ENCODE assay signal across 1 cellular context in the genomic region with DNA sequence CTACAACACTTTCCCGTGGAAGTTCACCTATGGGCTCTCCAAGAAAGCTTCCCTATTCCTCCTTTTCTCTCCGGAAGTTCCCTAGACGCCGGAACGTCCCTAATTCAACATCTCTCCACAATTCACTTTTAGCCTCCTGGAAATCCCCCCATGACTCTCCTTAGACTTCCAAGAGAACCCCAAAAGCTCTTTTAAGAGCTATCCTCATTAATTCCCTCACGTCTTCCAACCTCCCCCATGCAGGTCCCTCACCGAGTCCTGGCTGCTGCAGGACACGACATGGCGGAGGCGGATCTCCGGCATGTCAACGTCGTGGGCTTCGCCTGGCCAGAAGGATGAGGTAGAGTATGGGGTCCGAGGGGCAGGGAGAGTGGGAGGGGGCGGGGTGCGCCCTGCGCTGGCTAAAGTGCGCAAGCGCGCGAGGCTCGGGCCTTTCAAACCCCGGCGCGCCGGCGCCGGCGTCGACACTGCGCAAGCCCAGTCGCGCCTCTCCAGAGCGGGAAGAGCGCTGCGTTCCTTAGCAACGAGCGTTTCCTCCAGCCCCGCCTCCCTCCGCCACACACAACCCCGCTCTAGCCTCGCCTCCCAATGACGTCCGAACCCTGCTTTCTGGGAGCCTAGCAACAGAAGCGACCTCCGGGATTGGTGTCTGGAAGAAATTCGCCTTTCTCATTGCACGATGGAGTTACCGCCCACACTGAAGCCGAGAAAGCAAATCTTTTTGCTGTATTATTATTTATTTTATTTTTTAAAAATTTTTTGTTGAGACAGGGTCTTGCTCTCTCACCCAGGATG.
TF ChIP-seq lines count a peak whose summit lies in the region.

A gene (plus strand): TSS at position 646 of the 795 bp plus-strand sequence. CDS start 1,391 bp downstream, outside the sequence.
A gene with protein sequence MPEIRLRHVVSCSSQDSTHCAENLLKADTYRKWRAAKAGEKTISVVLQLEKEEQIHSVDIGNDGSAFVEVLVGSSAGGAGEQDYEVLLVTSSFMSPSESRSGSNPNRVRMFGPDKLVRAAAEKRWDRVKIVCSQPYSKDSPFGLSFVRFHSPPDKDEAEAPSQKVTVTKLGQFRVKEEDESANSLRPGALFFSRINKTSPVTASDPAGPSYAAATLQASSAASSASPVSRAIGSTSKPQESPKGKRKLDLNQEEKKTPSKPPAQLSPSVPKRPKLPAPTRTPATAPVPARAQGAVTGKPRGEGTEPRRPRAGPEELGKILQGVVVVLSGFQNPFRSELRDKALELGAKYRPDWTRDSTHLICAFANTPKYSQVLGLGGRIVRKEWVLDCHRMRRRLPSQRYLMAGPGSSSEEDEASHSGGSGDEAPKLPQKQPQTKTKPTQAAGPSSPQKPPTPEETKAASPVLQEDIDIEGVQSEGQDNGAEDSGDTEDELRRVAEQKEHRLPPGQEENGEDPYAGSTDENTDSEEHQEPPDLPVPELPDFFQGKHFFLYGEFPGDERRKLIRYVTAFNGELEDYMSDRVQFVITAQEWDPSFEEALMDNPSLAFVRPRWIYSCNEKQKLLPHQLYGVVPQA (minus strand): TSS at position 372 of the 795 bp plus-strand sequence. CDS start 69 bp downstream, at position 303.

TF ChIP-seq in GM12878, 131 proteins besides CTCF, POLR2A, EP300 and RAD21 (continued from another document and continues in another):
- TF ChIP-seq, protein P1, sequence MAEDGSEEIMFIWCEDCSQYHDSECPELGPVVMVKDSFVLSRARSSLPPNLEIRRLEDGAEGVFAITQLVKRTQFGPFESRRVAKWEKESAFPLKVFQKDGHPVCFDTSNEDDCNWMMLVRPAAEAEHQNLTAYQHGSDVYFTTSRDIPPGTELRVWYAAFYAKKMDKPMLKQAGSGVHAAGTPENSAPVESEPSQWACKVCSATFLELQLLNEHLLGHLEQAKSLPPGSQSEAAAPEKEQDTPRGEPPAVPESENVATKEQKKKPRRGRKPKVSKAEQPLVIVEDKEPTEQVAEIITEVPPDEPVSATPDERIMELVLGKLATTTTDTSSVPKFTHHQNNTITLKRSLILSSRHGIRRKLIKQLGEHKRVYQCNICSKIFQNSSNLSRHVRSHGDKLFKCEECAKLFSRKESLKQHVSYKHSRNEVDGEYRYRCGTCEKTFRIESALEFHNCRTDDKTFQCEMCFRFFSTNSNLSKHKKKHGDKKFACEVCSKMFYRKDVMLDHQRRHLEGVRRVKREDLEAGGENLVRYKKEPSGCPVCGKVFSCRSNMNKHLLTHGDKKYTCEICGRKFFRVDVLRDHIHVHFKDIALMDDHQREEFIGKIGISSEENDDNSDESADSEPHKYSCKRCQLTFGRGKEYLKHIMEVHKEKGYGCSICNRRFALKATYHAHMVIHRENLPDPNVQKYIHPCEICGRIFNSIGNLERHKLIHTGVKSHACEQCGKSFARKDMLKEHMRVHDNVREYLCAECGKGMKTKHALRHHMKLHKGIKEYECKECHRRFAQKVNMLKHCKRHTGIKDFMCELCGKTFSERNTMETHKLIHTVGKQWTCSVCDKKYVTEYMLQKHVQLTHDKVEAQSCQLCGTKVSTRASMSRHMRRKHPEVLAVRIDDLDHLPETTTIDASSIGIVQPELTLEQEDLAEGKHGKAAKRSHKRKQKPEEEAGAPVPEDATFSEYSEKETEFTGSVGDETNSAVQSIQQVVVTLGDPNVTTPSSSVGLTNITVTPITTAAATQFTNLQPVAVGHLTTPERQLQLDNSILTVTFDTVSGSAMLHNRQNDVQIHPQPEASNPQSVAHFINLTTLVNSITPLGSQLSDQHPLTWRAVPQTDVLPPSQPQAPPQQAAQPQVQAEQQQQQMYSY (CRISPR knock-in tag; IDR thresholded peaks at IDR 0.05) = no peak
- TF ChIP-seq ZNF274 (IDR thresholded peaks at IDR 0.05; ENCODE audit: insufficient read depth, insufficient read length) (no peak), CHD1 (IDR thresholded peaks at IDR 0.05; ENCODE audit: low read depth, low read length) (no peak), TCF3 (IDR thresholded peaks at IDR 0.05; ENCODE audit: borderline replicate concordance, insufficient read depth, low read depth, low read length) (no peak), HCFC1 (IDR thresholded peaks at IDR 0.05; ENCODE audit: low read length) (peak; percentile 68), NRF1 (conservative IDR thresholded peaks at IDR 0.05; ENCODE audit: low read depth, low read length) (peak; percentile 91), SMAD1 (IDR thresholded peaks at IDR 0.05; ENCODE audit: low read depth, partially characterized antibody) (no peak), LARP7 (IDR thresholded peaks at IDR 0.05) (0 out of 2 replicates have a peak, but pooled peaks have one; percentile 16), HDAC6 (IDR thresholded peaks at IDR 0.05; ENCODE audit: unreplicated experiment) (no peak), YY1 (IDR thresholded peaks at IDR 0.05; ENCODE audit: low read depth, low read length) (peak; percentile 49; the same call in 1 of the 2 replicates), NFXL1 (IDR thresholded peaks at IDR 0.05; ENCODE audit: borderline replicate concordance) (no peak), ZZZ3 (IDR thresholded peaks at IDR 0.05; ENCODE audit: control insufficient read depth, insufficient read length, low read depth) (no peak), MYB (IDR thresholded peaks at IDR 0.05; ENCODE audit: borderline replicate concordance, low read depth, low read length) (no peak), CREB1 (IDR thresholded peaks at IDR 0.05; ENCODE audit: low read depth) (peak; percentile 96), TCF7 (IDR thresholded peaks at IDR 0.05; ENCODE audit: borderline replicate concordance) (no peak), ATF7 (IDR thresholded peaks at IDR 0.05; ENCODE audit: low read depth) (peak; percentile 56; the same call in 1 of the 2 replicates), SIN3A (IDR thresholded peaks at IDR 0.05; ENCODE audit: low read depth, low read length) (peak; percentile 67; the same call in 1 of the 2 replicates), CREM (IDR thresholded peaks at IDR 0.05; ENCODE audit: low read depth) (peak; percentile 94), FOXK2 (IDR thresholded peaks at IDR 0.05) (no peak), IKZF2 (IDR thresholded peaks at IDR 0.05) (peak in 1 of 2 experiments; percentile 41; a peak in 1 of 4 replicates), HDGF (IDR thresholded peaks at IDR 0.05) (no peak), EGR1 (IDR thresholded peaks at IDR 0.05; ENCODE audit: borderline replicate concordance in 1 of 2, low read depth in 2 of 2, low read length in 2 of 2) (0 out of 3 replicates have a peak, but pooled peaks of 1 of the 2 experiments have one; percentile 8), RELA (IDR thresholded peaks at IDR 0.05; ENCODE audit: borderline replicate concordance, partially characterized antibody) (peak; percentile 75), MXI1 (IDR thresholded peaks at IDR 0.05; ENCODE audit: low read depth, low read length) (peak; percentile 90), ESRRA (IDR thresholded peaks at IDR 0.05; ENCODE audit: low read length) (no peak), CHD2 (IDR thresholded peaks at IDR 0.05; ENCODE audit: borderline replicate concordance, low read depth, low read length) (peak; percentile 52; the same call in 1 of the 2 replicates), RB1 (IDR thresholded peaks at IDR 0.05; ENCODE audit: borderline replicate concordance) (peak; percentile 82; the same call in 1 of the 2 replicates), TAF1 (IDR thresholded peaks at IDR 0.05; ENCODE audit: borderline replicate concordance, low read depth, low read length) (0 out of 2 replicates have a peak, but pooled peaks have one; percentile 31), SMARCA5 (IDR thresholded peaks at IDR 0.05) (no peak), NFYA (IDR thresholded peaks at IDR 0.05; ENCODE audit: borderline replicate concordance, low read depth, low read length) (no peak), KDM1A (IDR thresholded peaks at IDR 0.05; ENCODE audit: borderline replicate concordance) (no peak), NFIC (IDR thresholded peaks at IDR 0.05; ENCODE audit: low read depth, low read length) (no peak), EED (IDR thresholded peaks at IDR 0.05; ENCODE audit: low read depth) (no peak), IKZF1 (conservative IDR thresholded peaks at IDR 0.05) (peak; percentile 92), ZNF622 (IDR thresholded peaks at IDR 0.05) (no peak), SUZ12 (IDR thresholded peaks at IDR 0.05; ENCODE audit: unreplicated experiment) (no peak), BRCA1 (IDR thresholded peaks at IDR 0.05; ENCODE audit: low read depth, low read length) (no peak), SIX5 (IDR thresholded peaks at IDR 0.05; ENCODE audit: low read depth, low read length, severe bottlenecking) (peak; percentile 40), POLR2AphosphoS5 (IDR thresholded peaks at IDR 0.05; ENCODE audit: low read length) (peak; percentile 65; the same call in 1 of the 2 replicates), SMC3 (IDR thresholded peaks at IDR 0.05; ENCODE audit: borderline replicate concordance, low read length) (no peak), RAD51 (IDR thresholded peaks at IDR 0.05) (no peak)
- TF ChIP-seq, protein P2, sequence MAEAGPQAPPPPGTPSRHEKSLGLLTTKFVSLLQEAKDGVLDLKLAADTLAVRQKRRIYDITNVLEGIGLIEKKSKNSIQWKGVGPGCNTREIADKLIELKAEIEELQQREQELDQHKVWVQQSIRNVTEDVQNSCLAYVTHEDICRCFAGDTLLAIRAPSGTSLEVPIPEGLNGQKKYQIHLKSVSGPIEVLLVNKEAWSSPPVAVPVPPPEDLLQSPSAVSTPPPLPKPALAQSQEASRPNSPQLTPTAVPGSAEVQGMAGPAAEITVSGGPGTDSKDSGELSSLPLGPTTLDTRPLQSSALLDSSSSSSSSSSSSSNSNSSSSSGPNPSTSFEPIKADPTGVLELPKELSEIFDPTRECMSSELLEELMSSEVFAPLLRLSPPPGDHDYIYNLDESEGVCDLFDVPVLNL (IDR thresholded peaks at IDR 0.05; ENCODE audit: low read depth, low read length) = peak; percentile 85
- TF ChIP-seq, protein P3, sequence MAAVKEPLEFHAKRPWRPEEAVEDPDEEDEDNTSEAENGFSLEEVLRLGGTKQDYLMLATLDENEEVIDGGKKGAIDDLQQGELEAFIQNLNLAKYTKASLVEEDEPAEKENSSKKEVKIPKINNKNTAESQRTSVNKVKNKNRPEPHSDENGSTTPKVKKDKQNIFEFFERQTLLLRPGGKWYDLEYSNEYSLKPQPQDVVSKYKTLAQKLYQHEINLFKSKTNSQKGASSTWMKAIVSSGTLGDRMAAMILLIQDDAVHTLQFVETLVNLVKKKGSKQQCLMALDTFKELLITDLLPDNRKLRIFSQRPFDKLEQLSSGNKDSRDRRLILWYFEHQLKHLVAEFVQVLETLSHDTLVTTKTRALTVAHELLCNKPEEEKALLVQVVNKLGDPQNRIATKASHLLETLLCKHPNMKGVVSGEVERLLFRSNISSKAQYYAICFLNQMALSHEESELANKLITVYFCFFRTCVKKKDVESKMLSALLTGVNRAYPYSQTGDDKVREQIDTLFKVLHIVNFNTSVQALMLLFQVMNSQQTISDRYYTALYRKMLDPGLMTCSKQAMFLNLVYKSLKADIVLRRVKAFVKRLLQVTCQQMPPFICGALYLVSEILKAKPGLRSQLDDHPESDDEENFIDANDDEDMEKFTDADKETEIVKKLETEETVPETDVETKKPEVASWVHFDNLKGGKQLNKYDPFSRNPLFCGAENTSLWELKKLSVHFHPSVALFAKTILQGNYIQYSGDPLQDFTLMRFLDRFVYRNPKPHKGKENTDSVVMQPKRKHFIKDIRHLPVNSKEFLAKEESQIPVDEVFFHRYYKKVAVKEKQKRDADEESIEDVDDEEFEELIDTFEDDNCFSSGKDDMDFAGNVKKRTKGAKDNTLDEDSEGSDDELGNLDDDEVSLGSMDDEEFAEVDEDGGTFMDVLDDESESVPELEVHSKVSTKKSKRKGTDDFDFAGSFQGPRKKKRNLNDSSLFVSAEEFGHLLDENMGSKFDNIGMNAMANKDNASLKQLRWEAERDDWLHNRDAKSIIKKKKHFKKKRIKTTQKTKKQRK (IDR thresholded peaks at IDR 0.05; ENCODE audit: low read depth, low read length) = no peak
- TF ChIP-seq, protein P4, sequence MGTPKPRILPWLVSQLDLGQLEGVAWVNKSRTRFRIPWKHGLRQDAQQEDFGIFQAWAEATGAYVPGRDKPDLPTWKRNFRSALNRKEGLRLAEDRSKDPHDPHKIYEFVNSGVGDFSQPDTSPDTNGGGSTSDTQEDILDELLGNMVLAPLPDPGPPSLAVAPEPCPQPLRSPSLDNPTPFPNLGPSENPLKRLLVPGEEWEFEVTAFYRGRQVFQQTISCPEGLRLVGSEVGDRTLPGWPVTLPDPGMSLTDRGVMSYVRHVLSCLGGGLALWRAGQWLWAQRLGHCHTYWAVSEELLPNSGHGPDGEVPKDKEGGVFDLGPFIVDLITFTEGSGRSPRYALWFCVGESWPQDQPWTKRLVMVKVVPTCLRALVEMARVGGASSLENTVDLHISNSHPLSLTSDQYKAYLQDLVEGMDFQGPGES (IDR thresholded peaks at IDR 0.05) = peak; percentile 14; the same call in 1 of the 2 replicates
- TF ChIP-seq, protein P5, sequence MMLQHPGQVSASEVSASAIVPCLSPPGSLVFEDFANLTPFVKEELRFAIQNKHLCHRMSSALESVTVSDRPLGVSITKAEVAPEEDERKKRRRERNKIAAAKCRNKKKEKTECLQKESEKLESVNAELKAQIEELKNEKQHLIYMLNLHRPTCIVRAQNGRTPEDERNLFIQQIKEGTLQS (IDR thresholded peaks at IDR 0.05; ENCODE audit: borderline replicate concordance, extremely low read depth, low read depth, low read length) = peak; percentile 36; the same call in 1 of the 2 replicates
- TF ChIP-seq, protein P6, sequence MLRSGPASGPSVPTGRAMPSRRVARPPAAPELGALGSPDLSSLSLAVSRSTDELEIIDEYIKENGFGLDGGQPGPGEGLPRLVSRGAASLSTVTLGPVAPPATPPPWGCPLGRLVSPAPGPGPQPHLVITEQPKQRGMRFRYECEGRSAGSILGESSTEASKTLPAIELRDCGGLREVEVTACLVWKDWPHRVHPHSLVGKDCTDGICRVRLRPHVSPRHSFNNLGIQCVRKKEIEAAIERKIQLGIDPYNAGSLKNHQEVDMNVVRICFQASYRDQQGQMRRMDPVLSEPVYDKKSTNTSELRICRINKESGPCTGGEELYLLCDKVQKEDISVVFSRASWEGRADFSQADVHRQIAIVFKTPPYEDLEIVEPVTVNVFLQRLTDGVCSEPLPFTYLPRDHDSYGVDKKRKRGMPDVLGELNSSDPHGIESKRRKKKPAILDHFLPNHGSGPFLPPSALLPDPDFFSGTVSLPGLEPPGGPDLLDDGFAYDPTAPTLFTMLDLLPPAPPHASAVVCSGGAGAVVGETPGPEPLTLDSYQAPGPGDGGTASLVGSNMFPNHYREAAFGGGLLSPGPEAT (IDR thresholded peaks at IDR 0.05; ENCODE audit: low read depth) = peak; percentile 46
- TF ChIP-seq, protein P7, sequence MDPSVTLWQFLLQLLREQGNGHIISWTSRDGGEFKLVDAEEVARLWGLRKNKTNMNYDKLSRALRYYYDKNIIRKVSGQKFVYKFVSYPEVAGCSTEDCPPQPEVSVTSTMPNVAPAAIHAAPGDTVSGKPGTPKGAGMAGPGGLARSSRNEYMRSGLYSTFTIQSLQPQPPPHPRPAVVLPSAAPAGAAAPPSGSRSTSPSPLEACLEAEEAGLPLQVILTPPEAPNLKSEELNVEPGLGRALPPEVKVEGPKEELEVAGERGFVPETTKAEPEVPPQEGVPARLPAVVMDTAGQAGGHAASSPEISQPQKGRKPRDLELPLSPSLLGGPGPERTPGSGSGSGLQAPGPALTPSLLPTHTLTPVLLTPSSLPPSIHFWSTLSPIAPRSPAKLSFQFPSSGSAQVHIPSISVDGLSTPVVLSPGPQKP (IDR thresholded peaks at IDR 0.05; ENCODE audit: low read depth, low read length) = no peak
